Comparison of ENCODE assay signal across 1 cellular context in genomic region chr9:93575706-93576295, GRCh38.
A peak's percentile ranks its signal among the peaks of the same experiment; 100 is the strongest.
TF ChIP-seq lines count a peak whose summit lies in the region.

No MANE protein-coding gene starts in this region.

TF ChIP-seq in HepG2, 621 proteins besides CTCF, POLR2A, EP300 and RAD21 (continued from another document and continues in another):
- no peak; the same call in 1 of the 2 replicates for TF ChIP-seq PATZ1 (CRISPR knock-in tag; IDR thresholded peaks at IDR 0.05)
- no peak for TF ChIP-seq ZNF484 (CRISPR knock-in tag; IDR thresholded peaks at IDR 0.05; ENCODE audit: borderline replicate concordance, low read depth)
- no peak for TF ChIP-seq REST (IDR thresholded peaks at IDR 0.05; ENCODE audit: borderline replicate concordance in 1 of 2, low read depth in 1 of 2, low read length in 2 of 2)
- TF ChIP-seq TAF1 (CRISPR knock-in tag; IDR thresholded peaks at IDR 0.05), result no peak
- TF ChIP-seq POLR2AphosphoS5 (IDR thresholded peaks at IDR 0.05; ENCODE audit: low read depth, low read length), result no peak
- no peak for TF ChIP-seq SNAPC2 (CRISPR knock-in tag; IDR thresholded peaks at IDR 0.05)
- TF ChIP-seq ARNTL (CRISPR knock-in tag; IDR thresholded peaks at IDR 0.05), result no peak
- no peak for TF ChIP-seq MIER3 (CRISPR knock-in tag; IDR thresholded peaks at IDR 0.05; ENCODE audit: borderline replicate concordance)
- no peak; the same call in 1 of the 2 replicates for TF ChIP-seq ZNF709 (CRISPR knock-in tag; IDR thresholded peaks at IDR 0.05)
- no peak for TF ChIP-seq ZNF674 (CRISPR knock-in tag; IDR thresholded peaks at IDR 0.05; ENCODE audit: low read depth)
- no peak for TF ChIP-seq ATRX (CRISPR knock-in tag; IDR thresholded peaks at IDR 0.05; ENCODE audit: borderline replicate concordance)
- peak; percentile 13 for TF ChIP-seq YY1 (IDR thresholded peaks at IDR 0.05; ENCODE audit: insufficient read depth, insufficient replicate concordance, low read depth, low read length)
- TF ChIP-seq ZNF646 (CRISPR knock-in tag; IDR thresholded peaks at IDR 0.05), result no peak
- TF ChIP-seq ZBTB38 (CRISPR knock-in tag; IDR thresholded peaks at IDR 0.05), result no peak
- peak; percentile 59; the same call in 1 of the 2 replicates for TF ChIP-seq RXRA (CRISPR knock-in tag; IDR thresholded peaks at IDR 0.05)
- no peak for TF ChIP-seq NPAS2 (CRISPR knock-in tag; IDR thresholded peaks at IDR 0.05; ENCODE audit: borderline replicate concordance)
- no peak for TF ChIP-seq ZNF30 (CRISPR knock-in tag; IDR thresholded peaks at IDR 0.05)
- no peak for TF ChIP-seq ZNF841 (CRISPR knock-in tag; IDR thresholded peaks at IDR 0.05; ENCODE audit: borderline replicate concordance)
- no peak for TF ChIP-seq ZFP36 (IDR thresholded peaks at IDR 0.05; ENCODE audit: borderline replicate concordance, low read depth, low read length, partially characterized antibody)
- no peak for TF ChIP-seq ZNF598 (CRISPR knock-in tag; IDR thresholded peaks at IDR 0.05; ENCODE audit: borderline replicate concordance)
- no peak for TF ChIP-seq KDM3A (CRISPR knock-in tag; IDR thresholded peaks at IDR 0.05; ENCODE audit: low read depth)
- TF ChIP-seq ZNF263 (CRISPR knock-in tag; IDR thresholded peaks at IDR 0.05), result no peak
- TF ChIP-seq ZNF782 (CRISPR knock-in tag; IDR thresholded peaks at IDR 0.05; ENCODE audit: borderline replicate concordance), result no peak
- no peak for TF ChIP-seq ZSCAN9 (CRISPR knock-in tag; IDR thresholded peaks at IDR 0.05; ENCODE audit: borderline replicate concordance)
- TF ChIP-seq RNF2 (conservative IDR thresholded peaks at IDR 0.05; ENCODE audit: low read depth), result no peak
- no peak for TF ChIP-seq ZNF33A (CRISPR knock-in tag; IDR thresholded peaks at IDR 0.05; ENCODE audit: borderline replicate concordance)
- no peak for TF ChIP-seq HIC2 (CRISPR knock-in tag; IDR thresholded peaks at IDR 0.05; ENCODE audit: low read depth)
- no peak for TF ChIP-seq TOPORS (CRISPR knock-in tag; IDR thresholded peaks at IDR 0.05)
- no peak for TF ChIP-seq SP140L (CRISPR knock-in tag; IDR thresholded peaks at IDR 0.05; ENCODE audit: borderline replicate concordance)
- TF ChIP-seq GABPB1 (CRISPR knock-in tag; IDR thresholded peaks at IDR 0.05), result 0 out of 2 replicates have a peak, but pooled peaks have one; percentile 7
- TF ChIP-seq HMGA1 (CRISPR knock-in tag; conservative IDR thresholded peaks at IDR 0.05), result no peak
- TF ChIP-seq ZNF879 (CRISPR knock-in tag; IDR thresholded peaks at IDR 0.05), result no peak
- no peak for TF ChIP-seq KLF12 (CRISPR knock-in tag; IDR thresholded peaks at IDR 0.05; ENCODE audit: borderline replicate concordance)
- no peak for TF ChIP-seq RORA (CRISPR knock-in tag; IDR thresholded peaks at IDR 0.05)
- TF ChIP-seq ZBTB43 (CRISPR knock-in tag; conservative IDR thresholded peaks at IDR 0.05), result no peak
- TF ChIP-seq LCORL (IDR thresholded peaks at IDR 0.05), result no peak
- TF ChIP-seq LCORL (CRISPR knock-in tag; IDR thresholded peaks at IDR 0.05), result no peak
- no peak for TF ChIP-seq SRSF4 (IDR thresholded peaks at IDR 0.05; ENCODE audit: low read depth, low read length, poor library complexity, severe bottlenecking)
- TF ChIP-seq ZSCAN12 (CRISPR knock-in tag; IDR thresholded peaks at IDR 0.05), result no peak
- no peak for TF ChIP-seq NFE2L1 (CRISPR knock-in tag; IDR thresholded peaks at IDR 0.05; ENCODE audit: borderline replicate concordance)
- TF ChIP-seq TGIF2 (CRISPR knock-in tag; IDR thresholded peaks at IDR 0.05), result no peak
- TF ChIP-seq ZBTB39 (CRISPR knock-in tag; IDR thresholded peaks at IDR 0.05), result no peak
- TF ChIP-seq ZNF574 (CRISPR knock-in tag; IDR thresholded peaks at IDR 0.05), result 0 out of 2 replicates have a peak, but pooled peaks have one; percentile 24
